Comparison of ENCODE assay signal across 8 cellular contexts in genomic region chr12:48852734-48853168, GRCh38. TPM values are rescaled to one million over a fixed set of nuclear protein-coding genes. Genes with fewer than 3 reads are reported as not detected.
DNase-seq lines count a peak whose midpoint lies in the region; ATAC-seq and TF ChIP-seq lines count a peak whose summit lies in the region.

No MANE protein-coding gene starts in this region.

- no peaks in the 10 kb centered on the region for H4K20me1 ChIP-seq in H9 (ENCODE audit: control insufficient read depth, insufficient read depth, insufficient read length)

- peaks cover 14 to 19% of the 10 kb centered on the region in 2 experiments for H3K4me1 Mint-ChIP-seq in H9
- H3K4me1 Mint-ChIP-seq in activated naive CD8-positive, alpha-beta T cell treated with anti-CD3 and anti-CD28 coated beads, Interleukin-2, amount 10 ng/mL, durations not matched to agents 7 days and 5 days = peaks cover 28% of the 10 kb centered on the region

- no peak overlapping the region for H3T11ph ChIP-seq in H9 (ENCODE audit: low read length)

- H3K9me3 ChIP-seq in A673 (ENCODE audit: low read depth, low read length, poor library complexity, severe bottlenecking) = no peaks in the 10 kb centered on the region
- no peaks in the 10 kb centered on the region for H3K9me3 ChIP-seq in H9 (ENCODE audit: control insufficient read depth, low read depth, low read length)
- H3K9me3 ChIP-seq in transverse colon = no peaks in the 10 kb centered on the region

- peak overlapping the region; percentile 96 to 98 for H3K4me3 Mint-ChIP-seq in H9
- H3K4me3 Mint-ChIP-seq in activated naive CD8-positive, alpha-beta T cell treated with anti-CD3 and anti-CD28 coated beads, Interleukin-2, amount 10 ng/mL, durations not matched to agents 7 days and 5 days = peak overlapping the region; percentile 85

- TF ChIP-seq POLR2A in transverse colon (IDR thresholded peaks at IDR 0.05) = no peak

- H3K36me3 Mint-ChIP-seq in H9 (ENCODE audit: insufficient read depth in 1 of 3, low read depth in 3 of 3) = peaks cover 2 to 19% (median 3%) of the 10 kb centered on the region in 3 experiments; a peak in 4 of 7 replicates
- H3K36me3 Mint-ChIP-seq in activated naive CD8-positive, alpha-beta T cell treated with anti-CD3 and anti-CD28 coated beads, Interleukin-2, amount 10 ng/mL, durations not matched to agents 7 days and 5 days = peaks cover 15% of the 10 kb centered on the region

- H3K23me2 ChIP-seq in H9 (ENCODE audit: insufficient read length, low read depth, low read length, poor library complexity, severe bottlenecking) = no peaks in the 10 kb centered on the region

- no peak overlapping the region for H3K18ac ChIP-seq in H9 (ENCODE audit: insufficient read length, low read depth, low read length)

- H2BK20ac ChIP-seq in H9 (ENCODE audit: low read depth, low read length, poor library complexity, severe bottlenecking) = no peak overlapping the region

- H3K79me2 ChIP-seq in H9 (ENCODE audit: insufficient read depth, low read length) = peaks cover 14% of the 10 kb centered on the region; the same call in 1 of the 2 replicates

- H3K4ac ChIP-seq in H9 (ENCODE audit: low read depth, low read length) = no peak overlapping the region

- DNase-seq in A673 (ENCODE audit: low spot score) = no peak
- no peak for DNase-seq in H9
- no peak for DNase-seq in activated naive CD8-positive, alpha-beta T cell treated with anti-CD3 and anti-CD28 coated beads, Interleukin-2, amount 10 ng/mL, durations not matched to agents 7 days and 5 days
- DNase-seq in left lobe of liver (ENCODE audit: low spot score) = no peak
- DNase-seq in transverse colon = no peak
- DNase-seq in activated CD8-positive, alpha-beta memory T cell treated with anti-CD3 and anti-CD28 coated beads for 24 hours = no peak
- no peak for DNase-seq in KBM-7
- no peak for DNase-seq in activated gamma-delta T cell (lab: John Stamatoyannopoulos, UW)

- in situ Hi-C loops in transverse colon (cut with MboI; ENCODE audit: low pct_ligation_motif_present in 1 of 4, low pct_unique_long_range_greater_than_20kb in 1 of 4, low sequenced_read_pairs in 3 of 4) = no loop called here
- in situ Hi-C loops in KBM-7 (cut with MboI; ENCODE audit: low pct_unique_long_range_greater_than_20kb, low sequenced_read_pairs) = no loop called here

- no peak overlapping the region for H3K9ac ChIP-seq in H9 (ENCODE audit: extremely low read depth, insufficient read length, low read length)

- no peaks in the 10 kb centered on the region for H3K36me3 ChIP-seq in A673 (ENCODE audit: insufficient read depth, low read length, poor library complexity, severe bottlenecking)
- H3K36me3 ChIP-seq in transverse colon = no peaks in the 10 kb centered on the region

- H4K5ac ChIP-seq in H9 (ENCODE audit: insufficient read length, low read depth, low read length) = no peak overlapping the region

- TSS peak; percentile 93 for BruUV-seq in A673 (replicated peaks; lab: Mats Ljungman, UMichigan)

- peak overlapping the region; percentile 84 for H3K27ac ChIP-seq in A673 (ENCODE audit: low read depth, low read length, poor library complexity, severe bottlenecking)
- H3K27ac ChIP-seq in H9 (ENCODE audit: insufficient read length, low read depth, low read length) = no peak overlapping the region
- H3K27ac ChIP-seq in transverse colon = peak overlapping the region; percentile 80 to 95 (median 88)

- TF ChIP-seq CTCF in A673 (conservative IDR thresholded peaks at IDR 0.05; ENCODE audit: low read depth, low read length) (no peak), H9 (conservative IDR thresholded peaks at IDR 0.05) (no peak), transverse colon (IDR thresholded peaks at IDR 0.05) (no peak)

- H4K91ac ChIP-seq in H9 (ENCODE audit: insufficient read length, low read depth, low read length) = no peak overlapping the region

- H2BK15ac ChIP-seq in H9 (ENCODE audit: low read depth, low read length) = no peak overlapping the region

- intact Hi-C loops in A673 (cut with micrococcal nuclease; ENCODE audit: unreplicated experiment) = loop anchor here (1.0 to 5.0 kb wide), 3 partner anchors 38 to 125 kb away; partner anchors contain the start of gene WNT1
- intact Hi-C loops in transverse colon (cut with DNase I; ENCODE audit: low total_unique reads) = loop anchor here (10.0 kb wide), 1 partner anchor 82 kb away; no protein-coding TSS in a partner anchor

- no peaks in the 10 kb centered on the region for H3K27me3 ChIP-seq in A673 (replicated peaks; ENCODE audit: insufficient read depth, low read depth, low read length, poor library complexity)
- no peaks in the 10 kb centered on the region for H3K27me3 ChIP-seq in H9 (ENCODE audit: insufficient read depth, low read length)
- no peaks in the 10 kb centered on the region for H3K27me3 ChIP-seq in transverse colon

- H3K4me1 ChIP-seq in A673 (ENCODE audit: insufficient read depth, low read length, poor library complexity, severe bottlenecking) (peaks cover 19% of the 10 kb centered on the region), H9 (ENCODE audit: insufficient read depth, low read length) (0 out of 2 replicates have a peak, but pooled peaks cover 5% of the 10 kb centered on the region), transverse colon (peaks cover 10 to 27% (median 19%) of the 10 kb centered on the region in 4 donors)

- H2AFZ ChIP-seq in H9 (ENCODE audit: low read length) = no peak overlapping the region

- H3K56ac ChIP-seq in H9 (ENCODE audit: insufficient read length, low read depth, low read length) = no peak overlapping the region

- peak overlapping the region; percentile 25 to 97 (median 75); a peak in 6 of 7 replicates for H3K27ac Mint-ChIP-seq in H9
- peak overlapping the region; percentile 92 for H3K27ac Mint-ChIP-seq in activated naive CD8-positive, alpha-beta T cell treated with anti-CD3 and anti-CD28 coated beads, Interleukin-2, amount 10 ng/mL, durations not matched to agents 7 days and 5 days

- TF ChIP-seq EP300 in transverse colon (IDR thresholded peaks at IDR 0.05; ENCODE audit: low read depth) = no peak

- peak overlapping the region; percentile 62 for H3K4me2 ChIP-seq in H9 (ENCODE audit: insufficient read depth, insufficient read length, low read length)

- H3K9me3 Mint-ChIP-seq in H9 = no peaks in the 10 kb centered on the region
- no peaks in the 10 kb centered on the region for H3K9me3 Mint-ChIP-seq in activated naive CD8-positive, alpha-beta T cell treated with anti-CD3 and anti-CD28 coated beads, Interleukin-2, amount 10 ng/mL, durations not matched to agents 7 days and 5 days

- WGBS in H9 (ENCODE audit: extremely low coverage, insufficient read length, low lambda C conversion rate) = no CpG with 5 or more reads among the region's 5 CpGs
- 1 to 3% methylated on average over 4 to 5 of the region's 5 CpGs for WGBS in transverse colon (ENCODE audit: low coverage in 1 of 2), 2 donors

- no peak overlapping the region for H2BK12ac ChIP-seq in H9 (ENCODE audit: insufficient read length, low read depth, low read length)

- no peak overlapping the region for H2BK5ac ChIP-seq in H9 (ENCODE audit: insufficient read length, low read length)

- no peak overlapping the region for H2BK120ac ChIP-seq in H9 (ENCODE audit: low read depth, low read length, poor library complexity, severe bottlenecking)

- POLR2A ChIA-PET in A673 (lab: Charles Lee; ENCODE audit: low non-redundant PET) = no interaction called here
- POLR2A ChIA-PET in activated naive CD8-positive, alpha-beta T cell treated with anti-CD3 and anti-CD28 coated beads, Interleukin-2, amount 10 ng/mL, durations not matched to agents 7 days and 5 days (lab: Charles Lee) = interaction anchor here (0.6 to 3.3 kb wide), 21 partner anchors 9 to 329 kb away, joined by 3 to 25 read pairs (median 5); partner anchors contain the start of genes ARF3, CCNT1, DDN and FKBP11

- H2AK5ac ChIP-seq in H9 (ENCODE audit: insufficient read length, low read length) = no peak overlapping the region

- peaks cover 4% of the 10 kb centered on the region for H3K79me1 ChIP-seq in H9 (ENCODE audit: insufficient read depth, low read depth, low read length, poor library complexity, severe bottlenecking)

- no peak for ATAC-seq in activated naive CD8-positive, alpha-beta T cell treated with anti-CD3 and anti-CD28 coated beads, Interleukin-2, amount 10 ng/mL, durations not matched to agents 7 days and 5 days (ENCODE audit: low read depth)
- ATAC-seq in left lobe of liver = peak; percentile 13

- H3K27me3 Mint-ChIP-seq in H9 (ENCODE audit: low read depth) = no peaks in the 10 kb centered on the region
- no peaks in the 10 kb centered on the region for H3K27me3 Mint-ChIP-seq in activated naive CD8-positive, alpha-beta T cell treated with anti-CD3 and anti-CD28 coated beads, Interleukin-2, amount 10 ng/mL, durations not matched to agents 7 days and 5 days

- H3K4me3 ChIP-seq in A673 (ENCODE audit: low read depth, low read length, poor library complexity, severe bottlenecking) = peak overlapping the region; percentile 79
- peak overlapping the region; percentile 9 to 98 (median 76) for H3K4me3 ChIP-seq in transverse colon

- H4K8ac ChIP-seq in H9 (replicated peaks; ENCODE audit: insufficient read length, low read depth, low read length) = no peak overlapping the region

- CTCF ChIA-PET in A673 (lab: Charles Lee) = interaction anchor here (0.5 to 2.9 kb wide), 12 partner anchors 13 to 167 kb away, joined by 4 to 56 read pairs (median 9); partner anchors contain the start of genes RND1 and WNT1

- no peak overlapping the region for H3K14ac ChIP-seq in H9 (ENCODE audit: insufficient read depth, low read length)

- H3K23ac ChIP-seq in H9 (ENCODE audit: insufficient read length, low read depth, low read length) = no peak overlapping the region

RNA-seq across cellular contexts. Expression of gene DDX23, which starts 0.8 kb away (rescaled TPM):
- 111 and 135 TPM in 2 replicates for total RNA-seq in A673 (2021)
- total RNA-seq in H9 (2021) = 98.1 and 104 TPM in 2 replicates
- total RNA-seq in activated naive CD8-positive, alpha-beta T cell treated with anti-CD3 and anti-CD28 coated beads, Interleukin-2, amount 10 ng/mL, durations not matched to agents 7 days and 5 days = 100 to 1,000 TPM; 135 to 162 TPM
- total RNA-seq in left lobe of liver = 33.3 TPM
- 100 to 1,000 TPM in 1 of 4 donors, 10 to 100 TPM in 3; 82.9 to 143 (median 83.9) TPM for total RNA-seq in transverse colon

RNA-seq across cellular contexts. Expression of gene RND1, which starts 12.9 kb away (rescaled TPM):
- 2.0 and 2.7 TPM in 2 replicates for total RNA-seq in A673 (2021)
- total RNA-seq in H9 (2021) = 9.5 and 9.7 TPM in 2 replicates
- total RNA-seq in activated naive CD8-positive, alpha-beta T cell treated with anti-CD3 and anti-CD28 coated beads, Interleukin-2, amount 10 ng/mL, durations not matched to agents 7 days and 5 days = 1 to 10 TPM; 3.8 to 4.9 TPM
- 32.0 TPM for total RNA-seq in left lobe of liver
- total RNA-seq in transverse colon = 10 to 100 TPM in 1 of 4 donors, 1 to 10 TPM in 2, not detected in 1; 1.1 to 19.1 (median 3.3) TPM

RNA-seq across cellular contexts. Expression of gene CACNB3, which starts 34.5 kb away (rescaled TPM):
- total RNA-seq in A673 (2021) (23.8 and 32.4 TPM in 2 replicates), H9 (2021) (34.9 and 35.1 TPM in 2 replicates), left lobe of liver (2.6 TPM), transverse colon (10 to 100 TPM; 20.6 to 53.5 (median 47.1) TPM)
- 10 to 100 TPM; 13.4 to 20.0 TPM for total RNA-seq in activated naive CD8-positive, alpha-beta T cell treated with anti-CD3 and anti-CD28 coated beads, Interleukin-2, amount 10 ng/mL, durations not matched to agents 7 days and 5 days
